22 cellular contexts compared by ENCODE assay signal in genomic region chr21:20388400-20388799, GRCh38.
"Had no signal": no experiment of that assay in that cellular context is flagged by ENCODE, and none has a peak within 500 bp of the region (broad histone marks: within the 10 kb centered on the region; RNA-seq: fewer than 3 reads in every experiment).

No MANE protein-coding gene starts in this region.

- H3K79me2 ChIP-seq: hepatocyte had no signal

- H3K4me3 ChIP-seq: colonic mucosa, hepatocyte, prostate gland, tibial artery had no signal

- H3K27ac Mint-ChIP-seq: endodermal cell had no signal

- H3K4me2 ChIP-seq: hepatocyte had no signal

- ATAC-seq: left lobe of liver; right cardiac atrium; stimulated activated naive CD8-positive, alpha-beta T cell treated with anti-CD3 and anti-CD28 coated beads, Interleukin-15, Interleukin-2, amounts not matched to agents 100 U/mL and 50 U/mL, for 24 hours had no signal

- H3K9me3 ChIP-seq: colonic mucosa, prostate gland had no signal

- H3K36me3 ChIP-seq: brain microvascular endothelial cell, colonic mucosa, prostate gland, tibial artery had no signal

- H2AFZ ChIP-seq: hepatocyte had no signal

- H3K4me3 Mint-ChIP-seq: endodermal cell, neural crest cell had no signal

- H3K27me3 ChIP-seq: brain microvascular endothelial cell, colonic mucosa, hepatocyte, tibial artery had no signal

- H3K27ac ChIP-seq: brain microvascular endothelial cell, colonic mucosa, epithelial cell of prostate, hepatocyte, prostate gland, tibial artery had no signal

- H3K9me3 Mint-ChIP-seq: neural crest cell had no signal

- DNase-seq: activated CD4-positive, alpha-beta T cell treated with anti-CD3 and anti-CD28 coated beads, Interleukin-2, amount 50 U/mL, for 1 hour; activated CD4-positive, CD25-positive, alpha-beta regulatory T cell treated with anti-CD3 and anti-CD28 coated beads, Interleukin-2, amount 50 U/mL, for 72 hours; activated CD8-positive, alpha-beta memory T cell treated with anti-CD3 and anti-CD28 coated beads, Interleukin-2, amount 50 U/mL, for 48 hours; activated effector memory CD4-positive, alpha-beta T cell treated with Interleukin-2 at 50 U/mL for 16 hours; activated naive CD4-positive, alpha-beta T cell treated with anti-CD3 and anti-CD28 coated beads, Interleukin-2, amount 50 U/mL, for 16 hours; activated T-cell treated with anti-CD3 and anti-CD28 coated beads, Interleukin-2, amount 50 U/mL, for 48 hours; aorta; brain microvascular endothelial cell; central memory CD4-positive, alpha-beta T cell; colonic mucosa; endodermal cell; foreskin fibroblast; mammary epithelial cell; right cardiac atrium; stimulated activated naive CD8-positive, alpha-beta T cell treated with anti-CD3 and anti-CD28 coated beads, Interleukin-15, Interleukin-2, amounts not matched to agents 100 U/mL and 50 U/mL, for 24 hours; substantia nigra; tibial artery had no signal

- H3K4me1 Mint-ChIP-seq: endodermal cell, neural crest cell had no signal

- H3K4me1 ChIP-seq: colonic mucosa, prostate gland, tibial artery had no signal
